Comparison of ENCODE assay signal across 18 cellular contexts in the genomic region with DNA sequence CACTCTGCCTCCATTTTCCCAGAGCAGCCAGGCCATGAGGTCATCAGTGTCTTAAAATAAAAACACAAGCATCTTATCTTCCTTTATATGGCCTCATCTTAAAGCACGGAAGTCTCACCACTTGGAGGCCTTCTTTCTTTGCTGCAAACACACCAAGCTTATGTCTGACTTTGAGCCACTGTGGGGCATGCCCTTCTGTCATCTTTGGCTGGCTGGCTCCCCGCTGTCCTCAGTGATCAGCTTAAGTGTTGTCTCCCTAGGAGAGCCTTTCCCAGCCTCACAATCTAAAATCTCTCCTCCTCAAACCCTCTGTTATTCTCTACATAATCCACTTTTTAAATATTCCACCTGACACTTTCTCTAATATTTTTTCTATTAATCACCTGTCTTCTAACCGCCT.
"Had no signal": no experiment of that assay in that cellular context is flagged by ENCODE, and none has a peak within 500 bp of the region (broad histone marks: within the 10 kb centered on the region; RNA-seq: fewer than 3 reads in every experiment).

No MANE protein-coding gene starts in this region.

- DNase-seq: activated CD4-positive, alpha-beta T cell treated with anti-CD3 and anti-CD28 coated beads, Interleukin-2, amount 50 U/mL, for 1 hour; activated CD8-positive, alpha-beta memory T cell treated with anti-CD3 and anti-CD28 coated beads for 24 hours; activated naive CD4-positive, alpha-beta T cell treated with anti-CD3 and anti-CD28 coated beads for 36 hours; left cardiac atrium; natural killer cell; occipital lobe; psoas muscle; sigmoid colon; stimulated activated CD4-positive, alpha-beta T cell treated with anti-CD3 and anti-CD28 coated beads, Interleukin-12 subunit alpha, Interleukin-12 subunit beta, amount 100 ng/mL, for 4 hours; stimulated activated CD4-positive, alpha-beta T cell treated with anti-CD3 and anti-CD28 coated beads, Interleukin-2, amount 100 ng/mL, for 48 hours; stimulated activated naive B cell treated with anti-CD40 and anti-IgM and Interleukin-4, amounts not matched to agents 10 μg/mL and 1 μg/mL and 100 μg/mL, for 72 hours; substantia nigra; transverse colon had no signal

- H3K27ac ChIP-seq: ascending aorta, psoas muscle, transverse colon had no signal

- H3K4me1 Mint-ChIP-seq: activated T-helper 17 cell treated with anti-CD3 and anti-CD28 coated beads, Interleukin-2, amount 50 U/mL, for 72 hours; memory B cell; natural killer cell; stimulated activated naive B cell treated with anti-CD40 and anti-IgM and Interleukin-4, amounts not matched to agents 10 μg/mL and 1 μg/mL and 100 μg/mL, for 72 hours had no signal

- H3K9me3 ChIP-seq: ascending aorta, psoas muscle, sigmoid colon, transverse colon had no signal

- H3K4me1 ChIP-seq: ascending aorta, psoas muscle, sigmoid colon, transverse colon had no signal

- H3K36me3 Mint-ChIP-seq: memory B cell; natural killer cell; stimulated activated naive B cell treated with anti-CD40 and anti-IgM and Interleukin-4, amounts not matched to agents 10 μg/mL and 1 μg/mL and 100 μg/mL, for 72 hours had no signal

- H3K4me3 ChIP-seq: ascending aorta, psoas muscle, sigmoid colon, transverse colon had no signal

- H3K27ac Mint-ChIP-seq: activated naive CD4-positive, alpha-beta T cell treated with anti-CD3 and anti-CD28 coated beads for 36 hours; activated T-helper 17 cell treated with anti-CD3 and anti-CD28 coated beads, Interleukin-2, amount 50 U/mL, for 72 hours; memory B cell; natural killer cell; stimulated activated naive B cell treated with anti-CD40 and anti-IgM and Interleukin-4, amounts not matched to agents 10 μg/mL and 1 μg/mL and 100 μg/mL, for 72 hours had no signal

- H3K36me3 ChIP-seq: ascending aorta, sigmoid colon, transverse colon had no signal

- ATAC-seq: activated CD4-positive, CD25-positive, alpha-beta regulatory T cell treated with anti-CD3 and anti-CD28 coated beads, Interleukin-2, amount 50 U/mL, for 24 hours; activated T-helper 17 cell treated with anti-CD3 and anti-CD28 coated beads, Interleukin-2, amount 50 U/mL, for 72 hours; esophagus mucosa; natural killer cell; psoas muscle; stimulated activated naive B cell treated with anti-CD40 and anti-IgM and Interleukin-4, amounts not matched to agents 10 μg/mL and 1 μg/mL and 100 μg/mL, for 72 hours had no signal

- H3K27me3 ChIP-seq: ascending aorta, sigmoid colon, transverse colon had no signal

- H3K9me3 Mint-ChIP-seq: activated naive CD4-positive, alpha-beta T cell treated with anti-CD3 and anti-CD28 coated beads for 36 hours; activated T-helper 17 cell treated with anti-CD3 and anti-CD28 coated beads, Interleukin-2, amount 50 U/mL, for 72 hours; memory B cell; stimulated activated naive B cell treated with anti-CD40 and anti-IgM and Interleukin-4, amounts not matched to agents 10 μg/mL and 1 μg/mL and 100 μg/mL, for 72 hours had no signal

- H3K4me3 Mint-ChIP-seq: activated naive CD4-positive, alpha-beta T cell treated with anti-CD3 and anti-CD28 coated beads for 36 hours; activated T-helper 17 cell treated with anti-CD3 and anti-CD28 coated beads, Interleukin-2, amount 50 U/mL, for 72 hours; memory B cell; natural killer cell; stimulated activated naive B cell treated with anti-CD40 and anti-IgM and Interleukin-4, amounts not matched to agents 10 μg/mL and 1 μg/mL and 100 μg/mL, for 72 hours had no signal
